Comparison of ENCODE assay signal across 8 cellular contexts in genomic region chr1:212413902-212414327, GRCh38. TPM values are rescaled to one million over a fixed set of nuclear protein-coding genes. Genes with fewer than 3 reads are reported as not detected.
DNase-seq lines count a peak whose midpoint lies in the region; ATAC-seq and TF ChIP-seq lines count a peak whose summit lies in the region.

No MANE protein-coding gene starts in this region.

- peaks cover 8 to 30% of the 10 kb centered on the region in 2 experiments for H3K36me3 ChIP-seq in HEK293 (ENCODE audit: control insufficient read depth in 2 of 2, insufficient read depth in 1 of 2, low read length in 2 of 2)

- peak overlapping the region; percentile 1 for H3K27ac Mint-ChIP-seq in osteocyte (ENCODE audit: unreplicated experiment)

- CTCF ChIA-PET in HEK293 (lab: Yijun Ruan, JAX) = interaction anchor here (1.4 kb wide), 1 partner anchor 10 kb away, joined by 3 read pairs; no protein-coding TSS in a partner anchor

- DNase-seq in GM12864 (ENCODE audit: low read depth) = no peak
- peak; percentile 17 for DNase-seq in fibroblast of peridontal ligament (ENCODE audit: extremely low read depth)
- DNase-seq in osteocyte (ENCODE audit: extremely low spot score, unreplicated experiment) = no peak
- no peak for DNase-seq in RPMI8226
- no peak for DNase-seq in NCI-H128 (lab: John Stamatoyannopoulos, UW; ENCODE audit: unreplicated experiment)

- H3K4me3 ChIP-seq in GM12864 (ENCODE audit: low read depth, low read length) (peak overlapping the region; percentile 69), HEK293 (ENCODE audit: low read depth, low read length) (peak overlapping the region; percentile 93)

- peaks cover 12% of the 10 kb centered on the region for H3K36me3 Mint-ChIP-seq in osteocyte (ENCODE audit: unreplicated experiment)

- no peaks in the 10 kb centered on the region for H3K4me1 ChIP-seq in HEK293 (ENCODE audit: control insufficient read depth, insufficient read depth, low read length)

- H3K9me3 Mint-ChIP-seq in osteocyte (ENCODE audit: unreplicated experiment) = no peaks in the 10 kb centered on the region

- POLR2A ChIA-PET in HEK293 (lab: Yijun Ruan, JAX) = interaction anchor here (1.2 to 1.7 kb wide), 2 partner anchors 17 to 194 kb away, joined by 4 to 7 read pairs; partner anchors contain the start of gene ATF3

- H3K27ac ChIP-seq in HEK293 (ENCODE audit: extremely low read depth, low read depth, low read length) = no peak overlapping the region; the same call in 1 of the 2 replicates

- TF ChIP-seq CTCF in GM12864 (IDR thresholded peaks at IDR 0.05; ENCODE audit: low read depth, low read length, missing control alignments) = no peak
- no peak for TF ChIP-seq CTCF in HEK293 (tag by site-specific recombination; IDR thresholded peaks at IDR 0.05)
- TF ChIP-seq CTCF in osteocyte (IDR thresholded peaks at IDR 0.05) = no peak

- peak; percentile 76 for ATAC-seq in SK-N-SH treated with all-trans-retinoic acid at 6 μM for 48 hours
- no peak for ATAC-seq in HG03135 (IDR thresholded peaks at IDR 0.05; ENCODE audit: unreplicated experiment)

- no peaks in the 10 kb centered on the region for H3K9me3 ChIP-seq in HEK293 (ENCODE audit: control insufficient read depth, insufficient read depth, low read depth, low read length)

- peaks cover 18% of the 10 kb centered on the region for H3K4me1 Mint-ChIP-seq in osteocyte (ENCODE audit: unreplicated experiment)

- no peaks in the 10 kb centered on the region for H3K27me3 Mint-ChIP-seq in osteocyte (ENCODE audit: unreplicated experiment)

- H3K4me3 Mint-ChIP-seq in osteocyte (ENCODE audit: unreplicated experiment) = peak overlapping the region; percentile 100

TF ChIP-seq in HEK293, 187 proteins besides CTCF, POLR2A, EP300 and RAD21:
- 0 out of 2 replicates have a peak, but pooled peaks have one; percentile 7 for TF ChIP-seq ZNF600 (tag by site-specific recombination; IDR thresholded peaks at IDR 0.05)
- TF ChIP-seq ZNF558 (tag by site-specific recombination; IDR thresholded peaks at IDR 0.05) = no peak
- TF ChIP-seq EGR2 (tag by site-specific recombination; IDR thresholded peaks at IDR 0.05; ENCODE audit: low read depth) = peak; percentile 30; the same call in 1 of the 2 replicates
- peak; percentile 83 for TF ChIP-seq ZNF223 (tag by site-specific recombination; IDR thresholded peaks at IDR 0.05)

TF ChIP-seq in SK-N-SH treated with all-trans-retinoic acid at 6 μM for 48 hours, 23 proteins besides CTCF, POLR2A, EP300 and RAD21:
- TF ChIP-seq ZFP3 (CRISPR knock-in tag; IDR thresholded peaks at IDR 0.05) = no peak

RNA-seq across cellular contexts. Expression of gene PACC1, which starts 0.8 kb away (rescaled TPM):
- total RNA-seq in osteocyte = 9.9 and 11.4 TPM in 2 replicates

RNA-seq across cellular contexts. Expression of gene NENF, which starts 18.8 kb away (rescaled TPM):
- 55.9 and 57.8 TPM in 2 replicates for total RNA-seq in osteocyte
